Comparison of ENCODE assay signal across 17 cellular contexts in genomic region chr2:41935806-41936205, GRCh38.
DNase-seq lines count a peak whose midpoint lies in the region; ATAC-seq and TF ChIP-seq lines count a peak whose summit lies in the region.
"Had no signal": no experiment of that assay in that cellular context is flagged by ENCODE, and none has a peak within 500 bp of the region (broad histone marks: within the 10 kb centered on the region; RNA-seq: fewer than 3 reads in every experiment).

No MANE protein-coding gene starts in this region.

- no peak overlapping the region for H3K4me3 Mint-ChIP-seq in brain
- no peak overlapping the region for H3K4me3 Mint-ChIP-seq in mesothelial cell of epicardium
- no peak overlapping the region for H3K4me3 Mint-ChIP-seq in type B pancreatic cell
- H3K4me3 Mint-ChIP-seq: CD4-positive, CD25-positive, alpha-beta regulatory T cell had no signal

- H3K27me3 Mint-ChIP-seq in brain, result peaks cover 3% of the 10 kb centered on the region
- H3K27me3 Mint-ChIP-seq in mesothelial cell of epicardium (ENCODE audit: low read depth), result no peaks in the 10 kb centered on the region
- H3K27me3 Mint-ChIP-seq in type B pancreatic cell, result peaks cover 31% of the 10 kb centered on the region

- H3K4me3 ChIP-seq in uterus, result no peak overlapping the region

- H3K27ac Mint-ChIP-seq in brain (peak overlapping the region in 3 of 5 experiments; percentile 61 to 93 (median 86)), mesothelial cell of epicardium (peak overlapping the region; percentile 44), type B pancreatic cell (peak overlapping the region; percentile 6)
- H3K27ac Mint-ChIP-seq: CD4-positive, CD25-positive, alpha-beta regulatory T cell had no signal

- peaks cover 10 to 21% of the 10 kb centered on the region in 2 donors for H3K4me1 ChIP-seq in uterus

- H3K27me3 ChIP-seq in uterus, result no peaks in the 10 kb centered on the region
- H3K27me3 ChIP-seq: BE2C had no signal

- H3K4me1 Mint-ChIP-seq in brain (peaks cover 92% of the 10 kb centered on the region), mesothelial cell of epicardium (peaks cover 91% of the 10 kb centered on the region), type B pancreatic cell (ENCODE audit: unreplicated experiment) (peaks cover 89% of the 10 kb centered on the region)
- H3K4me1 Mint-ChIP-seq: CD4-positive, CD25-positive, alpha-beta regulatory T cell had no signal

- no peak for TF ChIP-seq CTCF in brain (conservative IDR thresholded peaks at IDR 0.05)
- no peak for TF ChIP-seq CTCF in mesothelial cell of epicardium (IDR thresholded peaks at IDR 0.05; ENCODE audit: unreplicated experiment)
- no peak for TF ChIP-seq CTCF in type B pancreatic cell (conservative IDR thresholded peaks at IDR 0.05)
- no peak for TF ChIP-seq CTCF in uterus (IDR thresholded peaks at IDR 0.05)

- intact Hi-C loops in uterus (cut with DNase I; ENCODE audit: low total_unique reads), result loop anchor here (10.0 kb wide), 1 partner anchor 69 kb away; no protein-coding TSS in a partner anchor

- H3K9me3 Mint-ChIP-seq in brain, result peaks cover 0 to 15% (median 0%) of the 10 kb centered on the region in 5 experiments
- H3K9me3 Mint-ChIP-seq in mesothelial cell of epicardium, result no peaks in the 10 kb centered on the region
- H3K9me3 Mint-ChIP-seq in type B pancreatic cell, result peaks cover 3% of the 10 kb centered on the region

- no peak for TF ChIP-seq POLR2A in uterus (IDR thresholded peaks at IDR 0.05)

- DNase-seq in NCI-H82 (lab: John Stamatoyannopoulos, UW) (peak; percentile 23), NCI-H82 treated with DMSO at 0.1 percent for 48 hours (lab: John Stamatoyannopoulos, UW; ENCODE audit: unreplicated experiment) (no peak), mesothelial cell of epicardium (ENCODE audit: low spot score in 2 of 2, unreplicated experiment in 2 of 2) (no peak), type B pancreatic cell (ENCODE audit: extremely low spot score, unreplicated experiment) (no peak), RKO (ENCODE audit: low spot score) (no peak), uterus (no peak)
- DNase-seq: BE2C; CD4-positive, CD25-positive, alpha-beta regulatory T cell; COR-L47; GOT3; KBM-7; NCI-H1105 treated with DMSO at 0.1 percent for 48 hours; NCI-H1694 treated with DMSO at 0.1 percent for 48 hours; SHP77 treated with DMSO at 0.1 percent for 48 hours had no signal

- ATAC-seq in HG03565 (IDR thresholded peaks at IDR 0.05; ENCODE audit: unreplicated experiment), result no peak

- peak overlapping the region in 1 of 2 donors; percentile 40 for H3K27ac ChIP-seq in uterus
- H3K27ac ChIP-seq: 22Rv1 had no signal

- no peaks in the 10 kb centered on the region for H3K9me3 ChIP-seq in uterus
- H3K9me3 ChIP-seq: BE2C had no signal

- H3K36me3 Mint-ChIP-seq in brain (no peaks in the 10 kb centered on the region), mesothelial cell of epicardium (no peaks in the 10 kb centered on the region), type B pancreatic cell (no peaks in the 10 kb centered on the region)
- H3K36me3 Mint-ChIP-seq: CD4-positive, CD25-positive, alpha-beta regulatory T cell had no signal

- H3K36me3 ChIP-seq in uterus, result no peaks in the 10 kb centered on the region
- H3K36me3 ChIP-seq: BE2C had no signal

Comparison
In these comparisons a context has a peak if more than half of its experiments do, and no peak if none do; other contexts are left out.
1. H3K27ac Mint-ChIP-seq: peak in every context shown above with its lines; median percentile 86 in brain; 44 in mesothelial cell of epicardium; 6 in type B pancreatic cell.